Comparison of ENCODE assay signal across 12 cellular contexts in the genomic region with DNA sequence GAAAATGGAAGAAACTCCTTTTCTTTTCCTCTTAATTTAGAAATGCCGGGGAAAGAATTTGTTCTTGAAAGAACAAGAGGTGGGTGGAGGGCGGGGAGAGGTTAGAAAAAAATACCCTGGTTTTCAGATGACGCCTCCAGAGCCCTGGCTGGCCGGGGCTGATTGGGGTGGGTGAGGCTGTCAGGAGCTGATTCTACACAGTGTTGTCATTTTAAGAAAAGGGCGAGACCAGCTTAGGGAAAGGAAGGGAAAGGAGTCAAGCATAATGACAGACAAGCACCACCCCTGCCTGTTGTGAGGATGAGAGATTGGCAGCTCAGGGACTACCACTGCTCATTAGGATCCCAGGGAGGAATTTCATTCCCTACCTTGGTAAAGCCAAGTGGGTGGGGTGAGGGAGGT. TPM values are rescaled to one million over a fixed set of nuclear protein-coding genes. Genes with fewer than 3 reads are reported as not detected.
DNase-seq lines count a peak whose midpoint lies in the region; ATAC-seq and TF ChIP-seq lines count a peak whose summit lies in the region.
"Had no signal": no experiment of that assay in that cellular context is flagged by ENCODE, and none has a peak within 500 bp of the region (broad histone marks: within the 10 kb centered on the region; RNA-seq: fewer than 3 reads in every experiment).

No MANE protein-coding gene starts in this region.

- H3K4me3 ChIP-seq in GM23248 (peak overlapping the region; percentile 74), skeletal muscle satellite cell (ENCODE audit: low read length) (peak overlapping the region; percentile 35)

- H3K27me3 ChIP-seq in GM23248 (replicated peaks; ENCODE audit: insufficient read depth) (no peaks in the 10 kb centered on the region), skeletal muscle satellite cell (ENCODE audit: control insufficient read depth, insufficient read depth, low read length) (no peaks in the 10 kb centered on the region)

- H3K4me2 ChIP-seq in GM23248 (ENCODE audit: unreplicated experiment): peak overlapping the region; percentile 98
- peak overlapping the region; percentile 74 for H3K4me2 ChIP-seq in skeletal muscle satellite cell (ENCODE audit: low read length)

- H3K36me3 ChIP-seq in GM23248 (ENCODE audit: low read depth): no peaks in the 10 kb centered on the region
- H3K36me3 ChIP-seq in skeletal muscle satellite cell (ENCODE audit: insufficient read depth, low read length): no peaks in the 10 kb centered on the region

- intact Hi-C loops in MCF 10A (cut with micrococcal nuclease): no loop called here

- no peaks in the 10 kb centered on the region for H3K9me3 Mint-ChIP-seq in MCF 10A (ENCODE audit: unreplicated experiment)

- H2AFZ ChIP-seq in GM23248: peak overlapping the region; percentile 88

- no TSS peak for BruUV-seq in MCF 10A (replicated peaks; lab: Mats Ljungman, UMichigan)

- H3K27ac Mint-ChIP-seq in MCF 10A (ENCODE audit: low read depth, unreplicated experiment): peak overlapping the region; percentile 73
- H3K27ac Mint-ChIP-seq: activated CD8-positive, alpha-beta T cell treated with anti-CD3 and anti-CD28 coated beads, Interleukin-2, amount 10 ng/mL, durations not matched to agents 7 days and 5 days had no signal

- H3K27ac ChIP-seq in GM23248: peak overlapping the region; percentile 92

- WGBS in GM23248 (ENCODE audit: low coverage in 1 of 2, low lambda C conversion rate in 2 of 2, missing lambda C conversion rate in 2 of 2), 2 experiments: 0% methylated on average over 5 of the region's 5 CpGs

- in situ Hi-C loops in GM23248 (cut with MboI): no loop called here

- no peaks in the 10 kb centered on the region for H3K36me3 Mint-ChIP-seq in MCF 10A (ENCODE audit: insufficient read depth, unreplicated experiment)

- CTCF ChIA-PET in MCF 10A (lab: Yijun Ruan, JAX): interaction anchor here (0.6 to 1.2 kb wide), 3 partner anchors 9 to 86 kb away, joined by 3 to 7 read pairs (median 3); no protein-coding TSS in a partner anchor

- peak; percentile 83 for DNase-seq in GM23248
- peak; percentile 41 for DNase-seq in MCF 10A (ENCODE audit: unreplicated experiment)
- DNase-seq in iPS-NIHi11 (ENCODE audit: low spot score): peak; percentile 37
- no peak for DNase-seq in HuH-7.5 (ENCODE audit: low spot score)
- DNase-seq in NCI-H1105 treated with DMSO at 0.1 percent for 48 hours (lab: John Stamatoyannopoulos, UW): no peak
- no peak for DNase-seq in globus pallidus (ENCODE audit: low spot score)
- DNase-seq: activated CD8-positive, alpha-beta T cell treated with anti-CD3 and anti-CD28 coated beads, Interleukin-2, amount 10 ng/mL, durations not matched to agents 7 days and 5 days; central memory CD4-positive, alpha-beta T cell; stimulated activated CD4-positive, alpha-beta T cell treated with anti-CD3 and anti-CD28 coated beads, Interleukin-4, amount 100 ng/mL, for 1 hour had no signal

- no peaks in the 10 kb centered on the region for H3K27me3 Mint-ChIP-seq in MCF 10A (ENCODE audit: insufficient read depth, unreplicated experiment)

- peak overlapping the region; percentile 68 for H3K4me3 Mint-ChIP-seq in MCF 10A (ENCODE audit: unreplicated experiment)
- H3K4me3 Mint-ChIP-seq: activated CD8-positive, alpha-beta T cell treated with anti-CD3 and anti-CD28 coated beads, Interleukin-2, amount 10 ng/mL, durations not matched to agents 7 days and 5 days had no signal

- no peaks in the 10 kb centered on the region for H3K9me2 ChIP-seq in GM23248 (ENCODE audit: insufficient read depth)

- H3K4me1 Mint-ChIP-seq in MCF 10A (ENCODE audit: insufficient read depth, unreplicated experiment): peaks cover 24% of the 10 kb centered on the region

- no peak for ATAC-seq in GM19351 (IDR thresholded peaks at IDR 0.05; ENCODE audit: unreplicated experiment)
- ATAC-seq: activated CD8-positive, alpha-beta T cell treated with anti-CD3 and anti-CD28 coated beads, Interleukin-2, amount 10 ng/mL, durations not matched to agents 7 days and 5 days had no signal

- no peak for TF ChIP-seq CTCF in MCF 10A (IDR thresholded peaks at IDR 0.05; ENCODE audit: unreplicated experiment)

- H3K79me2 ChIP-seq in GM23248 (ENCODE audit: insufficient read depth): no peaks in the 10 kb centered on the region

- H3K9ac ChIP-seq in GM23248 (peak overlapping the region; percentile 81), skeletal muscle satellite cell (ENCODE audit: low read depth, low read length) (peak overlapping the region; percentile 79)

- peaks cover 42% of the 10 kb centered on the region for H3K4me1 ChIP-seq in GM23248 (ENCODE audit: insufficient read depth)
- peaks cover 48% of the 10 kb centered on the region for H3K4me1 ChIP-seq in skeletal muscle satellite cell (ENCODE audit: control insufficient read depth, insufficient read depth, low read length)

- peaks cover 54% of the 10 kb centered on the region for H3F3A ChIP-seq in GM23248 (ENCODE audit: insufficient read depth)

- H4K20me1 ChIP-seq in GM23248 (ENCODE audit: insufficient read depth): no peaks in the 10 kb centered on the region

- POLR2A ChIA-PET in MCF 10A (lab: Yijun Ruan, JAX): interaction anchor here (0.8 to 1.9 kb wide), 4 partner anchors 14 to 96 kb away, joined by 3 to 13 read pairs (median 4); partner anchors contain the start of gene STMP1

- no peaks in the 10 kb centered on the region for H3K9me3 ChIP-seq in GM23248 (ENCODE audit: low read depth)
- no peaks in the 10 kb centered on the region for H3K9me3 ChIP-seq in skeletal muscle satellite cell (replicated peaks; ENCODE audit: low read length)

RNA-seq across cellular contexts. Expression of gene FAM180A, which starts 9.9 kb away (rescaled TPM):
- total RNA-seq in GM23248 (2014; rRNA removed; shearing (Covaris generic)): 53.5 and 60.1 TPM in 2 replicates
- polyA plus RNA-seq in GM23248 (2016; fragmentation: Nextera tagmentation; extraction: Ambion mirVana): 50.3 and 52.5 TPM in 2 replicates
- 0.17 TPM in 1 of 2 replicates, not detected in the other for total RNA-seq in MCF 10A (2022)
- total RNA-seq in skeletal muscle satellite cell (2012; rRNA removed): 35.6 and 43.9 TPM in 2 replicates
- total RNA-seq: activated CD8-positive, alpha-beta T cell treated with anti-CD3 and anti-CD28 coated beads, Interleukin-2, amount 10 ng/mL, durations not matched to agents 7 days and 5 days; lung microvascular endothelial cell had no signal

RNA-seq across cellular contexts. Expression of gene SLC13A4, which starts 30.5 kb away (rescaled TPM):
- total RNA-seq in GM23248 (2014; rRNA removed; shearing (Covaris generic)): 0.11 TPM in 1 of 2 replicates, not detected in the other
- polyA plus RNA-seq in GM23248 (2016; fragmentation: Nextera tagmentation; extraction: Ambion mirVana): 0.62 and 1.9 TPM in 2 replicates
- total RNA-seq in MCF 10A (2022): not detected in 2 replicates
- total RNA-seq in skeletal muscle satellite cell (2012; rRNA removed): 0.51 and 0.87 TPM in 2 replicates
- total RNA-seq: activated CD8-positive, alpha-beta T cell treated with anti-CD3 and anti-CD28 coated beads, Interleukin-2, amount 10 ng/mL, durations not matched to agents 7 days and 5 days; lung microvascular endothelial cell had no signal

Comparison
In these comparisons a context has a peak if more than half of its experiments do, and no peak if none do; other contexts are left out.
1. DNase-seq: peak in GM23248 (single experiment), MCF 10A (single experiment) and iPS-NIHi11 (single experiment); none in HuH-7.5 (single experiment), NCI-H1105 treated with DMSO at 0.1 percent for 48 hours (single experiment) and globus pallidus (single experiment).
2. RNA of gene FAM180A, which starts 9.9 kb away (total RNA-seq): 53.5 to 60.1 TPM in GM23248; 0.17 TPM in MCF 10A; every median in the first group is over 10 times any median in the second.